ENCODE assay signal across 18 cellular contexts in genomic region chr10:5958680-5959079, GRCh38. TPM values are rescaled to one million over a fixed set of nuclear protein-coding genes. Genes with fewer than 3 reads are reported as not detected.
DNase-seq lines count a peak whose midpoint lies in the region; ATAC-seq, FAIRE-seq and TF ChIP-seq lines count a peak whose summit lies in the region.
"Had no signal": no experiment of that assay in that cellular context is flagged by ENCODE, and none has a peak within 500 bp of the region (broad histone marks: within the 10 kb centered on the region; RNA-seq: fewer than 3 reads in every experiment).

No MANE protein-coding gene starts in this region.

- peak overlapping the region; percentile 14 for H3K27ac Mint-ChIP-seq in Calu3 (ENCODE audit: unreplicated experiment)
- peak overlapping the region; percentile 34 for H3K27ac Mint-ChIP-seq in progenitor cell of endocrine pancreas
- H3K27ac Mint-ChIP-seq: B cell, IgD-negative memory B cell had no signal

- TF ChIP-seq EP300 in Ishikawa (IDR thresholded peaks at IDR 0.05; ENCODE audit: borderline replicate concordance) (no peak), GM12878 (IDR thresholded peaks at IDR 0.05; ENCODE audit: borderline replicate concordance in 1 of 2, control insufficient read depth in 1 of 2, low read depth in 2 of 2, low read length in 2 of 2) (no peak)

- H4K20me1 ChIP-seq in GM12878 (ENCODE audit: control insufficient read depth, insufficient read depth) = no peaks in the 10 kb centered on the region

- peaks cover 10% of the 10 kb centered on the region for H3K36me3 Mint-ChIP-seq in Calu3 (ENCODE audit: insufficient read depth, unreplicated experiment)
- H3K36me3 Mint-ChIP-seq in progenitor cell of endocrine pancreas (ENCODE audit: insufficient read depth) = no peaks in the 10 kb centered on the region

- FAIRE-seq in GM12878 (lab: Jason Lieb, UNC) = no peak
- FAIRE-seq: G401.6, GM12891 had no signal

- no peak overlapping the region for H3K4me2 ChIP-seq in GM12878 (ENCODE audit: control insufficient read depth, insufficient read depth)

- in situ Hi-C loops in GM12878 (cut with MboI) = no loop called here

- no peaks in the 10 kb centered on the region for H3K27me3 Mint-ChIP-seq in Calu3 (ENCODE audit: unreplicated experiment)
- peaks cover 13% of the 10 kb centered on the region for H3K27me3 Mint-ChIP-seq in progenitor cell of endocrine pancreas
- H3K27me3 Mint-ChIP-seq: B cell; CD4-positive, alpha-beta memory T cell; IgD-negative memory B cell; T-cell had no signal

- no peak overlapping the region for H3K4me3 Mint-ChIP-seq in Calu3 (ENCODE audit: low read depth, unreplicated experiment)
- no peak overlapping the region for H3K4me3 Mint-ChIP-seq in progenitor cell of endocrine pancreas (ENCODE audit: low read depth)
- H3K4me3 Mint-ChIP-seq: B cell; CD4-positive, alpha-beta memory T cell; IgD-negative memory B cell; T-cell had no signal

- no peak overlapping the region for H3K9ac ChIP-seq in GM12878 (ENCODE audit: control insufficient read depth, insufficient read depth, low read length)

- RAD21 ChIA-PET in GM12878 (lab: Charles Lee; ENCODE audit: unreplicated experiment) = no interaction called here

- WGBS in GM12878 (ENCODE audit: insufficient coverage, insufficient replicate concordance, low lambda C conversion rate, missing lambda C conversion rate) = 90% methylated on average over 5 of the region's 5 CpGs

- no peaks in the 10 kb centered on the region for H3K27me3 ChIP-seq in GM12878 (replicated peaks in 1 of 2; ENCODE audit: control insufficient read depth in 2 of 2, insufficient read depth in 2 of 2, low read length in 1 of 2)

- TF ChIP-seq RAD21 in Ishikawa (IDR thresholded peaks at IDR 0.05; ENCODE audit: low read depth) = no peak
- no peak for TF ChIP-seq RAD21 in GM12878 (IDR thresholded peaks at IDR 0.05; ENCODE audit: insufficient read depth, low read depth, low read length)

- SMC1A ChIA-PET in GM12878 (lab: Charles Lee; ENCODE audit: uncharacterized antibody, unreplicated experiment) = interaction anchor here (0.6 to 1.1 kb wide), 3 partner anchors 17 to 448 kb away, joined by 3 read pairs; no protein-coding TSS in a partner anchor

- CTCF ChIA-PET in Calu3 (lab: Charles Lee) = interaction anchor here (0.7 to 0.9 kb wide), 3 partner anchors 9 to 430 kb away, joined by 3 to 9 read pairs (median 4); no protein-coding TSS in a partner anchor
- CTCF ChIA-PET in GM12878 (lab: Yijun Ruan, JAX) = interaction anchor here (1.5 kb wide), 1 partner anchor 10 kb away, joined by 3 read pairs; no protein-coding TSS in a partner anchor

- no peak for ATAC-seq in GM12878
- no peak for ATAC-seq in GM18858 (IDR thresholded peaks at IDR 0.05; ENCODE audit: unreplicated experiment)
- ATAC-seq: Right ventricle myocardium inferior, T-cell had no signal

- no peaks in the 10 kb centered on the region for H3K79me2 ChIP-seq in GM12878 (ENCODE audit: control insufficient read depth, insufficient read depth, low read length)

- TF ChIP-seq POLR2A in GM12878 (IDR thresholded peaks at IDR 0.05; ENCODE audit: low read depth, low read length) = no peak

- H3K9me3 ChIP-seq in GM12878 (replicated peaks; ENCODE audit: control insufficient read depth, insufficient read depth, low read length) = no peaks in the 10 kb centered on the region

- no peak overlapping the region for H3K4me3 ChIP-seq in GM12878

- intact Hi-C loops in Calu3 (cut with micrococcal nuclease; ENCODE audit: unreplicated experiment) (no loop called here), GM12878 (cut with micrococcal nuclease; ENCODE audit: unreplicated experiment) (no loop called here)

- TF ChIP-seq CTCF in Calu3 (IDR thresholded peaks at IDR 0.05; ENCODE audit: unreplicated experiment) (no peak), GM12878 (IDR thresholded peaks at IDR 0.05 in 2 of 3, conservative IDR thresholded peaks at IDR 0.05 in 1 of 3; ENCODE audit: control insufficient read depth in 2 of 3, extremely low read depth in 1 of 3, insufficient read depth in 1 of 3, low read depth in 3 of 3, low read length in 3 of 3) (no peak), progenitor cell of endocrine pancreas (IDR thresholded peaks at IDR 0.05; ENCODE audit: unreplicated experiment) (no peak)

- BruUV-seq in Calu3 (replicated peaks; lab: Mats Ljungman, UMichigan) (no TSS peak), GM12878 (replicated peaks; lab: Mats Ljungman, UMichigan) (TSS peak; percentile 27)

- no peak overlapping the region for H2AFZ ChIP-seq in GM12878 (ENCODE audit: control insufficient read depth, low read depth, low read length)

- H3K4me1 Mint-ChIP-seq in Calu3 (ENCODE audit: low read depth, unreplicated experiment) = peaks cover 15% of the 10 kb centered on the region
- H3K4me1 Mint-ChIP-seq in progenitor cell of endocrine pancreas (ENCODE audit: low read depth) = no peaks in the 10 kb centered on the region
- H3K4me1 Mint-ChIP-seq: B cell, IgD-negative memory B cell, T-cell had no signal

- no peaks in the 10 kb centered on the region for H3K9me3 Mint-ChIP-seq in Calu3 (ENCODE audit: low read depth, unreplicated experiment)
- no peaks in the 10 kb centered on the region for H3K9me3 Mint-ChIP-seq in progenitor cell of endocrine pancreas (ENCODE audit: low read depth)
- H3K9me3 Mint-ChIP-seq: CD4-positive, alpha-beta memory T cell; IgD-negative memory B cell; T-cell had no signal

- H3K36me3 ChIP-seq in GM12878 (ENCODE audit: control insufficient read depth in 2 of 2, insufficient read depth in 2 of 2, low read length in 1 of 2) = peaks cover 9 to 16% of the 10 kb centered on the region in 2 experiments

- POLR2A ChIA-PET in GM12878 (lab: Charles Lee) = no interaction called here

- DNase-seq in Calu3 = no peak
- no peak for DNase-seq in GM12878 (ENCODE audit: low read depth, low spot score)
- DNase-seq in progenitor cell of endocrine pancreas (ENCODE audit: low spot score, unreplicated experiment) = no peak
- DNase-seq in NCI-H1105 (lab: John Stamatoyannopoulos, UW) = no peak
- no peak for DNase-seq in activated CD4-positive, alpha-beta T cell treated with anti-CD3 and anti-CD28 coated beads, Interleukin-2, amount 50 U/mL, for 4 hours
- DNase-seq: CD4-positive, alpha-beta memory T cell; DMS79 treated with DMSO at 0.1 percent for 48 hours; NCI-H1417; NCI-H1930; NCI-H446 treated with DMSO at 0.1 percent for 48 hours; T-cell had no signal

- no peaks in the 10 kb centered on the region for H3K4me1 ChIP-seq in GM12878 (ENCODE audit: control insufficient read depth, insufficient read depth, low read length)

- no peak overlapping the region for H3K27ac ChIP-seq in GM12878 (ENCODE audit: control insufficient read depth, insufficient read depth)

TF ChIP-seq in Ishikawa, 13 proteins besides CTCF, POLR2A, EP300 and RAD21:
- TF ChIP-seq, protein P1, sequence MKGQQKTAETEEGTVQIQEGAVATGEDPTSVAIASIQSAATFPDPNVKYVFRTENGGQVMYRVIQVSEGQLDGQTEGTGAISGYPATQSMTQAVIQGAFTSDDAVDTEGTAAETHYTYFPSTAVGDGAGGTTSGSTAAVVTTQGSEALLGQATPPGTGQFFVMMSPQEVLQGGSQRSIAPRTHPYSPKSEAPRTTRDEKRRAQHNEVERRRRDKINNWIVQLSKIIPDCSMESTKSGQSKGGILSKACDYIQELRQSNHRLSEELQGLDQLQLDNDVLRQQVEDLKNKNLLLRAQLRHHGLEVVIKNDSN (IDR thresholded peaks at IDR 0.05) = no peak
- TF ChIP-seq TEAD4 (IDR thresholded peaks at IDR 0.05) = peak; percentile 38; the same call in 1 of the 2 replicates
TF ChIP-seq in Ishikawa: peak in this region for 1.

TF ChIP-seq in GM12878, 131 proteins besides CTCF, POLR2A, EP300 and RAD21 (continues in another document):
- no peak for TF ChIP-seq ZSCAN29 (IDR thresholded peaks at IDR 0.05)
- no peak for TF ChIP-seq PAX5 (IDR thresholded peaks at IDR 0.05; ENCODE audit: borderline replicate concordance, low read depth, low read length)
- TF ChIP-seq TBL1XR1 (IDR thresholded peaks at IDR 0.05; ENCODE audit: low read depth, low read length) = no peak
- no peak for TF ChIP-seq SREBF2 (IDR thresholded peaks at IDR 0.05; ENCODE audit: low read length)
- no peak for TF ChIP-seq ZNF622 (IDR thresholded peaks at IDR 0.05)
- TF ChIP-seq BACH1 (IDR thresholded peaks at IDR 0.05; ENCODE audit: borderline replicate concordance) = no peak
- TF ChIP-seq MLLT1 (IDR thresholded peaks at IDR 0.05) = no peak

RNA-seq across cellular contexts. Expression of gene IL15RA, which starts 18.7 kb away (rescaled TPM):
- total RNA-seq in Calu3 (2022) = 28.6 and 42.4 TPM in 2 replicates
- total RNA-seq in GM12878 (2013; cell fraction: nucleolus; rRNA removed) = 16.9 and 18.2 TPM in 2 replicates
- 14.7 and 15.2 TPM in 2 replicates for total RNA-seq in GM12878 (2014; rRNA removed)
- 6.5 and 7.7 TPM in 2 replicates for total RNA-seq in GM12878 (2014; rRNA removed; fragmentation: Illumina TruSeq; extraction: Trizol)
- total RNA-seq in GM12878 (2021) = 9.9 and 12.1 TPM in 2 replicates
- 4.5 TPM for polyA plus RNA-seq in GM12878 (2011; ENCODE audit: low read depth)
- polyA plus RNA-seq in GM12878 (2011; rRNA removed) = 6.5 and 12.0 TPM in 2 replicates
- 14.3 and 16.3 TPM in 2 replicates for polyA plus RNA-seq in GM12878 (2011; cell fraction: cytosol; rRNA removed)
- 14.8 and 16.5 TPM in 2 replicates for polyA plus RNA-seq in GM12878 (2011; cell fraction: nucleus; rRNA removed)
- 8.6 and 11.8 TPM in 2 replicates for polyA plus RNA-seq in GM12878 (2012)
- 7.8 and 9.8 TPM in 2 replicates for polyA plus RNA-seq in GM12878 (2014; fragmentation: Illumina TruSeq; extraction: Trizol)
- polyA plus RNA-seq in GM12878 (2014; fragmentation: Nextera tagmentation; extraction: Ambion mirVana) = 1 to 10 TPM; 2.0 to 4.2 TPM
- 13.3 and 14.8 TPM in 2 replicates for polyA plus RNA-seq in GM12878 (2014; rRNA removed)
- 10 to 100 TPM; 13.8 to 14.6 TPM for polyA plus RNA-seq in GM12878 (2016; fragmentation: Nextera tagmentation; extraction: Ambion mirVana)
- 5.0 and 8.7 TPM in 2 replicates for polyA minus RNA-seq in GM12878 (2011; rRNA and poly(A)+ RNA removed)
- polyA minus RNA-seq in GM12878 (2011; cell fraction: cytosol; rRNA and poly(A)+ RNA removed) = 2.7 and 4.3 TPM in 2 replicates
- polyA minus RNA-seq in GM12878 (2011; cell fraction: nucleus; rRNA and poly(A)+ RNA removed) = 1.9 and 4.3 TPM in 2 replicates
- total RNA-seq in progenitor cell of endocrine pancreas = 0.48 and 1.5 TPM in 2 replicates
